ENCODE assay signal across 8 cellular contexts in genomic region chr3:141336672-141337522, GRCh38. TPM values are rescaled to one million over a fixed set of nuclear protein-coding genes. Genes with fewer than 3 reads are reported as not detected.
A peak's percentile ranks its signal among the peaks of the same experiment; 100 is the strongest.
DNase-seq lines count a peak whose midpoint lies in the region; ATAC-seq and TF ChIP-seq lines count a peak whose summit lies in the region.

No MANE protein-coding gene starts in this region.

- H3K4me3 Mint-ChIP-seq in T-helper 17 cell = no peak overlapping the region

- no peak overlapping the region for H3K27ac Mint-ChIP-seq in T-helper 17 cell

- no peak for TF ChIP-seq CTCF in AG09319 (IDR thresholded peaks at IDR 0.05; ENCODE audit: low read depth, low read length)

- H3K4me1 Mint-ChIP-seq in T-helper 17 cell = peaks cover 2% of the 10 kb centered on the region

- H3K27me3 Mint-ChIP-seq in T-helper 17 cell = peaks cover 36% of the 10 kb centered on the region

- peaks cover 9% of the 10 kb centered on the region for H3K36me3 Mint-ChIP-seq in T-helper 17 cell (ENCODE audit: low read depth)

- H3K9me3 ChIP-seq in T-helper 17 cell (ENCODE audit: control insufficient read depth, low read length, poor library complexity, severe bottlenecking) = no peaks in the 10 kb centered on the region

- peak; percentile 15 for DNase-seq in AG09319 (ENCODE audit: extremely low read depth, low read depth)
- DNase-seq in T-helper 17 cell = no peak
- peak; percentile 91 for DNase-seq in myocyte (ENCODE audit: low read depth)
- DNase-seq in T-helper 1 cell = no peak
- no peak for DNase-seq in SKM-1 (lab: John Stamatoyannopoulos, UW; ENCODE audit: unreplicated experiment)
- no peak for DNase-seq in stimulated activated CD4-positive, alpha-beta T cell treated with anti-CD3 and anti-CD28 coated beads, Interleukin-12 subunit alpha, Interleukin-12 subunit beta, amount 100 ng/mL, for 4 hours

- ATAC-seq in GM19438 (IDR thresholded peaks at IDR 0.05; ENCODE audit: low read depth, unreplicated experiment) (peak; percentile 88), HG03354 (IDR thresholded peaks at IDR 0.05; ENCODE audit: poor library complexity, severe bottlenecking, unreplicated experiment) (peak; percentile 95), T-helper 17 cell (peak; percentile 36)

RNA-seq across cellular contexts. Expression of gene ZBTB38, which starts 31.4 kb away (rescaled TPM):
- total RNA-seq in T-helper 17 cell (10 to 100 TPM; 51.6 to 54.0 TPM), myocyte (103 and 108 TPM in 2 replicates)
- 21.9 TPM for polyA plus RNA-seq in myocyte (2012)

Comparison
In these comparisons a context has a peak if more than half of its experiments do, and no peak if none do; other contexts are left out.
1. DNase-seq: peak in AG09319 (single experiment) and myocyte (single experiment); none in T-helper 17 cell (0 of 3), T-helper 1 cell (0 of 5), SKM-1 (single experiment) and stimulated activated CD4-positive, alpha-beta T cell treated with anti-CD3 and anti-CD28 coated beads, Interleukin-12 subunit alpha, Interleukin-12 subunit beta, amount 100 ng/mL, for 4 hours (single experiment).
2. ATAC-seq: peak in every context shown above with its lines; median percentile 95 in HG03354; 88 in GM19438; 36 in T-helper 17 cell.